In genomic region chr22:27798526-27799333, GRCh38 we compare ENCODE assay signal across 12 cellular contexts. TPM values are rescaled to one million over a fixed set of nuclear protein-coding genes. Genes with fewer than 3 reads are reported as not detected.
A peak's percentile ranks its signal among the peaks of the same experiment; 100 is the strongest.
DNase-seq lines count a peak whose midpoint lies in the region; ATAC-seq, FAIRE-seq and TF ChIP-seq lines count a peak whose summit lies in the region.
"Had no signal": no experiment of that assay in that cellular context is flagged by ENCODE, and none has a peak within 500 bp of the region (broad histone marks: within the 10 kb centered on the region; RNA-seq: fewer than 3 reads in every experiment).

No MANE protein-coding gene starts in this region.

- ATAC-seq in PC-3 (no peak; the same call in 1 of the 2 replicates), HepG2 (no peak), GM21786 (IDR thresholded peaks at IDR 0.05; ENCODE audit: unreplicated experiment) (no peak)

- H3K9me3 ChIP-seq in AG04450 (ENCODE audit: control insufficient read depth, insufficient read depth, low read length) (peaks cover 32% of the 10 kb centered on the region), PC-3 (ENCODE audit: low read length) (no peaks in the 10 kb centered on the region), esophagus muscularis mucosa (no peaks in the 10 kb centered on the region), neural cell (ENCODE audit: low read length) (no peaks in the 10 kb centered on the region), HepG2 (ENCODE audit: low read length) (no peaks in the 10 kb centered on the region)
- H3K9me3 ChIP-seq: colonic mucosa, testis had no signal

- H4K20me1 ChIP-seq in PC-3 (ENCODE audit: low read length), result no peaks in the 10 kb centered on the region
- H4K20me1 ChIP-seq in neural cell (ENCODE audit: insufficient read depth), result no peaks in the 10 kb centered on the region
- H4K20me1 ChIP-seq in HepG2 (ENCODE audit: insufficient read depth, low read length), result no peaks in the 10 kb centered on the region

- H3K4me3 Mint-ChIP-seq in activated CD4-positive, alpha-beta T cell treated with anti-CD3 and anti-CD28 coated beads, Interleukin-2, amount 10 ng/mL, durations not matched to agents 24 days and 14 days, result no peak overlapping the region

- DNase-seq in AG04450 (ENCODE audit: low read depth, low spot score) (no peak), PC-3 (no peak), esophagus muscularis mucosa (ENCODE audit: extremely low spot score) (no peak), HepG2 (ENCODE audit: low spot score) (no peak), cerebellar cortex (ENCODE audit: low spot score) (no peak)
- no peak for DNase-seq in activated CD4-positive, alpha-beta T cell treated with anti-CD3 and anti-CD28 coated beads, Interleukin-2, amount 10 ng/mL, durations not matched to agents 24 days and 14 days
- DNase-seq: activated CD8-positive, alpha-beta memory T cell treated with anti-CD3 and anti-CD28 coated beads, Interleukin-2, amount 50 U/mL, for 48 hours; colonic mucosa; testis had no signal

- H3K36me3 ChIP-seq in PC-3 (ENCODE audit: low read depth, low read length), result no peaks in the 10 kb centered on the region
- peaks cover 0 to 5% (median 0%) of the 10 kb centered on the region in 4 donors for H3K36me3 ChIP-seq in esophagus muscularis mucosa
- no peaks in the 10 kb centered on the region for H3K36me3 ChIP-seq in neural cell (ENCODE audit: insufficient read depth, low read length)
- no peaks in the 10 kb centered on the region for H3K36me3 ChIP-seq in HepG2 (replicated peaks in 1 of 2; ENCODE audit: control insufficient read depth in 1 of 2, insufficient read depth in 2 of 2, low read length in 2 of 2)
- H3K36me3 ChIP-seq: colonic mucosa had no signal

- peaks cover 19% of the 10 kb centered on the region for H3K27me3 Mint-ChIP-seq in activated CD4-positive, alpha-beta T cell treated with anti-CD3 and anti-CD28 coated beads, Interleukin-2, amount 10 ng/mL, durations not matched to agents 24 days and 14 days

- TF ChIP-seq EP300 in esophagus muscularis mucosa (IDR thresholded peaks at IDR 0.05) (no peak), neural cell (conservative IDR thresholded peaks at IDR 0.05; ENCODE audit: poor library complexity, severe bottlenecking) (no peak), HepG2 (IDR thresholded peaks at IDR 0.05; ENCODE audit: low read depth in 2 of 2, low read length in 2 of 2) (no peak), HepG2 (CRISPR knock-in tag; IDR thresholded peaks at IDR 0.05; ENCODE audit: borderline replicate concordance) (no peak)

- H3K27ac Mint-ChIP-seq in activated CD4-positive, alpha-beta T cell treated with anti-CD3 and anti-CD28 coated beads, Interleukin-2, amount 10 ng/mL, durations not matched to agents 24 days and 14 days, result no peak overlapping the region

- no peak for TF ChIP-seq POLR2A in esophagus muscularis mucosa (IDR thresholded peaks at IDR 0.05; ENCODE audit: low read depth)
- no peak for TF ChIP-seq POLR2A in HepG2 (IDR thresholded peaks at IDR 0.05; ENCODE audit: insufficient read depth in 1 of 2, low read depth in 2 of 2, low read length in 2 of 2)

- no peak overlapping the region for H3K9ac ChIP-seq in PC-3 (ENCODE audit: low read length)
- H3K9ac ChIP-seq in neural cell (ENCODE audit: low read length), result peak overlapping the region; percentile 93
- H3K9ac ChIP-seq in HepG2 (ENCODE audit: insufficient read depth, low read depth, low read length), result no peak overlapping the region
- H3K9ac ChIP-seq: BLaER1 had no signal

- no peak for FAIRE-seq in HepG2 (lab: Jason Lieb, UNC)

- CTCF ChIA-PET in AG04450 (lab: Charles Lee), result no interaction called here
- CTCF ChIA-PET in PC-3 (lab: Charles Lee), result no interaction called here
- CTCF ChIA-PET in HepG2 (lab: Yijun Ruan, JAX; ENCODE audit: low intra/inter-chr PET ratio, low total read pairs), result no interaction called here

- intact Hi-C loops in PC-3 (cut with micrococcal nuclease), result no loop called here
- intact Hi-C loops in esophagus muscularis mucosa (cut with DNase I), result no loop called here
- intact Hi-C loops in HepG2 (cut with micrococcal nuclease; ENCODE audit: unreplicated experiment), result no loop called here
- intact Hi-C loops in activated CD4-positive, alpha-beta T cell treated with anti-CD3 and anti-CD28 coated beads, Interleukin-2, amount 10 ng/mL, durations not matched to agents 24 days and 14 days (cut with micrococcal nuclease), result no loop called here

- H3K27ac ChIP-seq in AG04450 (ENCODE audit: low read depth, low read length) (no peak overlapping the region), PC-3 (ENCODE audit: low read length) (no peak overlapping the region), esophagus muscularis mucosa (replicated peaks in 1 of 4) (peak overlapping the region; percentile 92 to 95 (median 92)), neural cell (ENCODE audit: low read length) (peak overlapping the region; percentile 20), HepG2 (ENCODE audit: extremely low read length, insufficient read depth, low read length) (no peak overlapping the region)
- H3K27ac ChIP-seq: BLaER1, colonic mucosa, testis had no signal

- H3K4me1 ChIP-seq in PC-3 (ENCODE audit: insufficient read depth, low read length), result peaks cover 13% of the 10 kb centered on the region; the same call in 1 of the 2 replicates
- peaks cover 35 to 81% (median 74%) of the 10 kb centered on the region in 4 donors for H3K4me1 ChIP-seq in esophagus muscularis mucosa
- H3K4me1 ChIP-seq in HepG2 (ENCODE audit: insufficient read depth, low read length), result no peaks in the 10 kb centered on the region

- H3K79me2 ChIP-seq in PC-3 (ENCODE audit: low read length), result no peaks in the 10 kb centered on the region
- H3K79me2 ChIP-seq in neural cell (replicated peaks; ENCODE audit: insufficient read depth, low read length), result peaks cover 71% of the 10 kb centered on the region
- no peaks in the 10 kb centered on the region for H3K79me2 ChIP-seq in HepG2 (ENCODE audit: insufficient read depth, low read length)

- H3K36me3 Mint-ChIP-seq in activated CD4-positive, alpha-beta T cell treated with anti-CD3 and anti-CD28 coated beads, Interleukin-2, amount 10 ng/mL, durations not matched to agents 24 days and 14 days (ENCODE audit: low read depth), result no peaks in the 10 kb centered on the region

- no peak for TF ChIP-seq RAD21 in neural cell (conservative IDR thresholded peaks at IDR 0.05)
- no peak for TF ChIP-seq RAD21 in HepG2 (CRISPR knock-in tag; IDR thresholded peaks at IDR 0.05)

- H3K4me2 ChIP-seq in PC-3 (ENCODE audit: low read length) (peak overlapping the region; percentile 88), neural cell (ENCODE audit: low read length) (peak overlapping the region; percentile 44), HepG2 (ENCODE audit: low read depth, low read length) (no peak overlapping the region)

- H3K9me2 ChIP-seq in PC-3 (replicated peaks; ENCODE audit: low read length) (no peaks in the 10 kb centered on the region), neural cell (ENCODE audit: insufficient read depth, low read length) (no peaks in the 10 kb centered on the region)

- TF ChIP-seq CTCF in AG04450 (IDR thresholded peaks at IDR 0.05; ENCODE audit: low read depth, low read length), result no peak
- no peak for TF ChIP-seq CTCF in PC-3 (conservative IDR thresholded peaks at IDR 0.05; ENCODE audit: low read depth, low read length)
- TF ChIP-seq CTCF in esophagus muscularis mucosa (IDR thresholded peaks at IDR 0.05), result no peak
- TF ChIP-seq CTCF in neural cell (IDR thresholded peaks at IDR 0.05; ENCODE audit: poor library complexity, severe bottlenecking), result no peak
- TF ChIP-seq CTCF in HepG2 (CRISPR knock-in tag; IDR thresholded peaks at IDR 0.05), result no peak

- peaks cover 7% of the 10 kb centered on the region for H3K4me1 Mint-ChIP-seq in activated CD4-positive, alpha-beta T cell treated with anti-CD3 and anti-CD28 coated beads, Interleukin-2, amount 10 ng/mL, durations not matched to agents 24 days and 14 days

- H3K4me3 ChIP-seq in AG04450 (ENCODE audit: low read depth, low read length) (peak overlapping the region; percentile 25; the same call in 1 of the 2 replicates), PC-3 (ENCODE audit: low read length) (peak overlapping the region; percentile 70), esophagus muscularis mucosa (peak overlapping the region; percentile 88 to 91 (median 90)), neural cell (ENCODE audit: low read length) (peak overlapping the region; percentile 80), HepG2 (replicated peaks in 1 of 3; ENCODE audit: insufficient read depth in 1 of 3, low read depth in 2 of 3, low read length in 3 of 3) (no peak overlapping the region)
- H3K4me3 ChIP-seq: BLaER1 had no signal

- in situ Hi-C loops in HepG2 (cut with HindIII; ENCODE audit: extremely low pct_ligation_motif_present, low pct_unique_long_range_greater_than_20kb), result no loop called here

- BruUV-seq in PC-3 (replicated peaks; lab: Mats Ljungman, UMichigan) (no TSS peak), HepG2 (replicated peaks; lab: Mats Ljungman, UMichigan) (no TSS peak)

- H3K9me3 Mint-ChIP-seq in activated CD4-positive, alpha-beta T cell treated with anti-CD3 and anti-CD28 coated beads, Interleukin-2, amount 10 ng/mL, durations not matched to agents 24 days and 14 days, result no peaks in the 10 kb centered on the region

- H2AFZ ChIP-seq in PC-3 (ENCODE audit: low read length) (0 out of 2 replicates have a peak overlapping the region, but pooled peaks have one; percentile 54), neural cell (ENCODE audit: low read depth, low read length) (no peak overlapping the region), HepG2 (ENCODE audit: low read length) (no peak overlapping the region)

- H3F3A ChIP-seq in PC-3 (ENCODE audit: low read length, unreplicated experiment) (no peaks in the 10 kb centered on the region), neural cell (ENCODE audit: insufficient read depth, low read length, poor library complexity, severe bottlenecking) (no peaks in the 10 kb centered on the region)

- POLR2A ChIA-PET in AG04450 (lab: Yijun Ruan, JAX) (no interaction called here), PC-3 (lab: Charles Lee; ENCODE audit: unreplicated experiment) (no interaction called here), HepG2 (lab: Yijun Ruan, JAX) (no interaction called here)

- 69% methylated on average over 55 of the region's 75 CpGs for WGBS in esophagus muscularis mucosa
- 60% methylated on average over 19 of the region's 75 CpGs for WGBS in HepG2 (ENCODE audit: low lambda C conversion rate)

- H3K27me3 ChIP-seq in AG04450 (ENCODE audit: control insufficient read depth, insufficient read depth, low read length) (peaks cover 23% of the 10 kb centered on the region), PC-3 (ENCODE audit: low read length) (peaks cover 17% of the 10 kb centered on the region), esophagus muscularis mucosa (peaks cover 0 to 18% (median 0%) of the 10 kb centered on the region in 4 donors), neural cell (ENCODE audit: insufficient read depth, low read depth, low read length) (no peaks in the 10 kb centered on the region), HepG2 (ENCODE audit: control insufficient read depth in 1 of 2, insufficient read depth in 2 of 2, low read length in 2 of 2) (peaks cover 7 to 46% of the 10 kb centered on the region in 2 experiments; a peak in 4 of 5 replicates)
- H3K27me3 ChIP-seq: testis had no signal

RNA-seq across cellular contexts. Expression of gene MN1, which starts 2.8 kb away (rescaled TPM):
- polyA plus RNA-seq in AG04450 (2011; rRNA removed) (2.7 and 4.4 TPM in 2 replicates), neural cell (7.3 and 7.6 TPM in 2 replicates), HepG2 (2011; rRNA removed) (0.01 and 0.09 TPM in 2 replicates)
- polyA minus RNA-seq in AG04450 (2011; rRNA and poly(A)+ RNA removed), result 11.1 and 14.3 TPM in 2 replicates
- total RNA-seq in PC-3 (2014; rRNA removed) (2.7 and 3.1 TPM in 2 replicates), esophagus muscularis mucosa (10 to 100 TPM; 16.2 to 47.3 (median 29.0) TPM), HepG2 (2016; rRNA removed; fragmentation: Illumina TruSeq; extraction: Trizol) (not detected in 2 replicates)
- 18.0 and 24.4 TPM in 2 replicates for polyA minus RNA-seq in neural cell
- total RNA-seq in HepG2 (2016; cell fraction: cytosol; rRNA removed; fragmentation: Illumina TruSeq; extraction: Trizol; ENCODE audit: low read depth), result not detected in 2 replicates
- total RNA-seq in HepG2 (2016; cell fraction: insoluble cytoplasmic fraction; rRNA removed; fragmentation: Illumina TruSeq; extraction: Trizol), result 0.02 TPM in 1 of 2 replicates, not detected in the other
- total RNA-seq in HepG2 (2016; cell fraction: membrane; rRNA removed; fragmentation: Illumina TruSeq; extraction: Trizol), result not detected in 2 replicates
- not detected in 2 replicates for total RNA-seq in HepG2 (2016; cell fraction: nucleus; rRNA removed; fragmentation: Illumina TruSeq; extraction: Trizol)
- 0.01 and 0.03 TPM in 2 replicates for polyA plus RNA-seq in HepG2 (2011; cell fraction: cytosol; rRNA removed)
- 0.03 and 0.05 TPM in 2 replicates for polyA plus RNA-seq in HepG2 (2011; cell fraction: nucleus; rRNA removed)
- polyA plus RNA-seq in HepG2 (2012), result 0.03 and 0.04 TPM in 2 replicates
- polyA plus RNA-seq in HepG2 (2016; cell fraction: cytosol; fragmentation: Illumina TruSeq; extraction: Trizol; ENCODE audit: low read depth), result not detected in 2 replicates
- not detected in 2 replicates for polyA plus RNA-seq in HepG2 (2016; cell fraction: insoluble cytoplasmic fraction; fragmentation: Illumina TruSeq; extraction: Trizol; ENCODE audit: low read depth)
- polyA plus RNA-seq in HepG2 (2016; cell fraction: membrane; fragmentation: Illumina TruSeq; extraction: Trizol; ENCODE audit: low read depth), result not detected in 2 replicates
- polyA plus RNA-seq in HepG2 (2016; cell fraction: nucleus; fragmentation: Illumina TruSeq; extraction: Trizol; ENCODE audit: insufficient read depth, low read depth), result 0.11 TPM in 1 of 2 replicates, not detected in the other
- polyA minus RNA-seq in HepG2 (2011; rRNA and poly(A)+ RNA removed; ENCODE audit: low replicate concordance), result 0.44 and 10.0 TPM in 2 replicates
- not detected in 2 replicates for polyA minus RNA-seq in HepG2 (2011; cell fraction: cytosol; rRNA and poly(A)+ RNA removed)
- under 0.01 and 0.13 TPM in 2 replicates for polyA minus RNA-seq in HepG2 (2011; cell fraction: nucleus; rRNA and poly(A)+ RNA removed)
- total RNA-seq in activated CD4-positive, alpha-beta T cell treated with anti-CD3 and anti-CD28 coated beads, Interleukin-2, amount 10 ng/mL, durations not matched to agents 24 days and 14 days, result 0.05 and 0.23 TPM in 2 replicates

Comparison
In these comparisons a context has a peak if more than half of its experiments do, and no peak if none do; other contexts are left out.
1. H3K27ac ChIP-seq: peak in esophagus muscularis mucosa (4 of 4) and neural cell (single experiment); none in AG04450 (single experiment), PC-3 (single experiment) and HepG2 (single experiment).
2. H3K4me3 ChIP-seq: peak in AG04450 (single experiment), PC-3 (single experiment), esophagus muscularis mucosa (4 of 4) and neural cell (single experiment); none in HepG2 (0 of 3).